Comparison of ENCODE assay signal across 12 cellular contexts in genomic region chr10:118792501-118792900, GRCh38. TPM values are rescaled to one million over a fixed set of nuclear protein-coding genes. Genes with fewer than 3 reads are reported as not detected.
DNase-seq lines count a peak whose midpoint lies in the region; ATAC-seq and TF ChIP-seq lines count a peak whose summit lies in the region.
"Had no signal": no experiment of that assay in that cellular context is flagged by ENCODE, and none has a peak within 500 bp of the region (broad histone marks: within the 10 kb centered on the region; RNA-seq: fewer than 3 reads in every experiment).

No MANE protein-coding gene starts in this region.

- intact Hi-C loops in dendritic cell treated with granulocyte-macrophage colony-stimulating factor and Interleukin-4, amounts not matched to agents 40 ng/mL and 50 ng/mL, for 4 days (cut with micrococcal nuclease) = loop anchor here (1.0 to 5.0 kb wide), 2 partner anchors 37 to 65 kb away; no protein-coding TSS in a partner anchor

- no peaks in the 10 kb centered on the region for H3K4me1 ChIP-seq in mesenchymal stem cell (ENCODE audit: control insufficient read depth, insufficient read depth, low read depth, low read length)
- H3K4me1 ChIP-seq in endodermal cell (ENCODE audit: control insufficient read depth, insufficient read depth, low read length) = no peaks in the 10 kb centered on the region

- no peak overlapping the region for H3K14ac ChIP-seq in mesenchymal stem cell (ENCODE audit: low read length in 2 of 2)

- no peak overlapping the region for H2AK5ac ChIP-seq in mesenchymal stem cell (ENCODE audit: low read length, severe bottlenecking)

- no peak overlapping the region for H2AFZ ChIP-seq in mesenchymal stem cell (ENCODE audit: low read depth, low read length)

- no peaks in the 10 kb centered on the region for H3K79me1 ChIP-seq in mesenchymal stem cell (replicated peaks; ENCODE audit: low read length, poor library complexity, severe bottlenecking)

- H3K4me3 ChIP-seq in AG10803 (ENCODE audit: low read length) (no peak overlapping the region), mesenchymal stem cell (ENCODE audit: insufficient read depth in 1 of 2, low read depth in 1 of 2, low read length in 2 of 2) (peak overlapping the region in 1 of 2 experiments; percentile 0), endodermal cell (ENCODE audit: low read length) (no peak overlapping the region)

- H3K36me3 Mint-ChIP-seq in dendritic cell treated with granulocyte-macrophage colony-stimulating factor and Interleukin-4, amounts not matched to agents 40 ng/mL and 50 ng/mL, for 4 days (ENCODE audit: low read depth) = peaks cover 28% of the 10 kb centered on the region
- H3K36me3 Mint-ChIP-seq in endothelial cell (ENCODE audit: low read depth, unreplicated experiment) (no peaks in the 10 kb centered on the region), endodermal cell (ENCODE audit: low read depth) (no peaks in the 10 kb centered on the region)

- H2BK120ac ChIP-seq in mesenchymal stem cell (ENCODE audit: low read depth, low read length) = no peak overlapping the region

- H3K36me3 ChIP-seq in mesenchymal stem cell (ENCODE audit: control insufficient read depth in 1 of 2, insufficient read depth in 2 of 2, low read depth in 1 of 2, low read length in 2 of 2) (no peaks in the 10 kb centered on the region), endodermal cell (ENCODE audit: control insufficient read depth, insufficient read depth, low read length) (no peaks in the 10 kb centered on the region)

- H3K23ac ChIP-seq in mesenchymal stem cell (ENCODE audit: low read length in 2 of 2) = no peak overlapping the region

- DNase-seq in AG10803 (ENCODE audit: low read depth) (peak; percentile 69), NOMO-1 treated with DMSO at 0.1 percent for 48 hours (lab: John Stamatoyannopoulos, UW; ENCODE audit: unreplicated experiment) (peak; percentile 95), mesenchymal stem cell (no peak), DMS153 treated with DMSO at 0.1 percent for 48 hours (lab: John Stamatoyannopoulos, UW; ENCODE audit: unreplicated experiment) (no peak), endothelial cell (ENCODE audit: low spot score) (no peak), endodermal cell (no peak)
- DNase-seq: NCI-H2081; stimulated activated CD4-positive, alpha-beta T cell treated with anti-CD3 and anti-CD28 coated beads, Interleukin-15, amount 100 ng/mL, for 24 hours; stimulated activated naive CD4-positive, alpha-beta T cell had no signal

- no peaks in the 10 kb centered on the region for H3K9me3 Mint-ChIP-seq in dendritic cell treated with granulocyte-macrophage colony-stimulating factor and Interleukin-4, amounts not matched to agents 40 ng/mL and 50 ng/mL, for 4 days
- H3K9me3 Mint-ChIP-seq in endothelial cell (ENCODE audit: unreplicated experiment) = no peaks in the 10 kb centered on the region
- H3K9me3 Mint-ChIP-seq in endodermal cell = peaks cover 10% of the 10 kb centered on the region

- H4K91ac ChIP-seq in mesenchymal stem cell (ENCODE audit: low read length) = no peak overlapping the region

- ATAC-seq in GM21367 (IDR thresholded peaks at IDR 0.05; ENCODE audit: unreplicated experiment) = no peak
- ATAC-seq: WTC11 had no signal

- TF ChIP-seq CTCF in AG10803 (conservative IDR thresholded peaks at IDR 0.05; ENCODE audit: low read length) = no peak
- TF ChIP-seq CTCF in endothelial cell (IDR thresholded peaks at IDR 0.05; ENCODE audit: unreplicated experiment) = no peak
- no peak for TF ChIP-seq CTCF in endodermal cell (conservative IDR thresholded peaks at IDR 0.05)

- H3K9ac ChIP-seq in mesenchymal stem cell (ENCODE audit: low read length) = peak overlapping the region; percentile 48
- H3K9ac ChIP-seq in endodermal cell (ENCODE audit: extremely low read depth, low read length, poor library complexity, severe bottlenecking) = no peak overlapping the region

- no peaks in the 10 kb centered on the region for H3K27me3 Mint-ChIP-seq in dendritic cell treated with granulocyte-macrophage colony-stimulating factor and Interleukin-4, amounts not matched to agents 40 ng/mL and 50 ng/mL, for 4 days
- no peaks in the 10 kb centered on the region for H3K27me3 Mint-ChIP-seq in endothelial cell (ENCODE audit: unreplicated experiment)
- peaks cover 10% of the 10 kb centered on the region for H3K27me3 Mint-ChIP-seq in endodermal cell (ENCODE audit: insufficient read depth)

- no peak overlapping the region for H3K18ac ChIP-seq in mesenchymal stem cell (ENCODE audit: low read depth in 1 of 2, low read length in 2 of 2)

- H4K8ac ChIP-seq in mesenchymal stem cell (ENCODE audit: low read length) = no peak overlapping the region

- no peak overlapping the region for H3K4ac ChIP-seq in mesenchymal stem cell (ENCODE audit: low read depth in 1 of 2, low read length in 2 of 2)

- H3K27ac ChIP-seq in mesenchymal stem cell (ENCODE audit: low read length, poor library complexity, severe bottlenecking) (no peak overlapping the region), endodermal cell (ENCODE audit: low read depth, low read length) (no peak overlapping the region)

- H2BK15ac ChIP-seq in mesenchymal stem cell (ENCODE audit: low read depth, poor library complexity, severe bottlenecking) = no peak overlapping the region

- no peaks in the 10 kb centered on the region for H3K9me3 ChIP-seq in mesenchymal stem cell (ENCODE audit: control insufficient read depth, low read length)
- H3K9me3 ChIP-seq in endodermal cell (ENCODE audit: control insufficient read depth, low read length) = no peaks in the 10 kb centered on the region

- H2BK12ac ChIP-seq in mesenchymal stem cell (ENCODE audit: low read length in 2 of 2) = no peak overlapping the region

- peak overlapping the region; percentile 97 for H3K27ac Mint-ChIP-seq in dendritic cell treated with granulocyte-macrophage colony-stimulating factor and Interleukin-4, amounts not matched to agents 40 ng/mL and 50 ng/mL, for 4 days
- H3K27ac Mint-ChIP-seq in endothelial cell (ENCODE audit: unreplicated experiment) (no peak overlapping the region), endodermal cell (no peak overlapping the region)
- H3K27ac Mint-ChIP-seq: WTC11 had no signal

- no peak overlapping the region for H2BK5ac ChIP-seq in mesenchymal stem cell (ENCODE audit: low read depth, low read length, poor library complexity, severe bottlenecking)

- peaks cover 0 to 10% of the 10 kb centered on the region in 2 experiments for H3K27me3 ChIP-seq in mesenchymal stem cell (ENCODE audit: control insufficient read depth in 1 of 2, insufficient read depth in 1 of 2, low read length in 2 of 2)
- no peaks in the 10 kb centered on the region for H3K27me3 ChIP-seq in endodermal cell (ENCODE audit: control insufficient read depth, insufficient read depth, low read length, poor library complexity, severe bottlenecking)

- H3K4me1 Mint-ChIP-seq in dendritic cell treated with granulocyte-macrophage colony-stimulating factor and Interleukin-4, amounts not matched to agents 40 ng/mL and 50 ng/mL, for 4 days (ENCODE audit: low read depth) = peaks cover 48% of the 10 kb centered on the region
- no peaks in the 10 kb centered on the region for H3K4me1 Mint-ChIP-seq in endothelial cell (ENCODE audit: unreplicated experiment)
- no peaks in the 10 kb centered on the region for H3K4me1 Mint-ChIP-seq in endodermal cell
- H3K4me1 Mint-ChIP-seq: WTC11 had no signal

- H3K4me2 ChIP-seq in mesenchymal stem cell (ENCODE audit: low read length, poor library complexity, severe bottlenecking) = no peak overlapping the region

- H3K4me3 Mint-ChIP-seq in dendritic cell treated with granulocyte-macrophage colony-stimulating factor and Interleukin-4, amounts not matched to agents 40 ng/mL and 50 ng/mL, for 4 days = peak overlapping the region; percentile 62
- H3K4me3 Mint-ChIP-seq in endothelial cell (ENCODE audit: unreplicated experiment) (no peak overlapping the region), endodermal cell (no peak overlapping the region)
- H3K4me3 Mint-ChIP-seq: WTC11 had no signal

- 100% methylated on average over 1 of the region's 1 CpG for WGBS in mesenchymal stem cell
- WGBS in endodermal cell (ENCODE audit: insufficient coverage in 1 of 2, insufficient read length in 1 of 2), 2 experiments = 89 to 90% methylated on average over 1 of the region's 1 CpG

RNA-seq across cellular contexts. Expression of gene CACUL1, which starts 37.7 kb away (rescaled TPM):
- polyA plus RNA-seq in mesenchymal stem cell (2013, experiment 1 of 2) = 51.3 TPM
- polyA plus RNA-seq in mesenchymal stem cell (2013, experiment 2 of 2) = 54.7 TPM
- total RNA-seq in endothelial cell (ENCODE audit: unreplicated experiment) (59.0 TPM), endodermal cell (10 to 100 TPM; 37.5 to 38.9 TPM)
- polyA plus RNA-seq in endodermal cell (2013, experiment 1 of 2) = 23.7 TPM
- 23.1 TPM for polyA plus RNA-seq in endodermal cell (2013, experiment 2 of 2)

Comparison
In these comparisons a context has a peak if more than half of its experiments do, and no peak if none do; other contexts are left out.
1. DNase-seq: peak in AG10803 (single experiment) and NOMO-1 treated with DMSO at 0.1 percent for 48 hours (single experiment); none in mesenchymal stem cell (single experiment), DMS153 treated with DMSO at 0.1 percent for 48 hours (single experiment), endothelial cell (single experiment) and endodermal cell (single experiment).